1 cellular context compared by ENCODE assay signal in the genomic region with DNA sequence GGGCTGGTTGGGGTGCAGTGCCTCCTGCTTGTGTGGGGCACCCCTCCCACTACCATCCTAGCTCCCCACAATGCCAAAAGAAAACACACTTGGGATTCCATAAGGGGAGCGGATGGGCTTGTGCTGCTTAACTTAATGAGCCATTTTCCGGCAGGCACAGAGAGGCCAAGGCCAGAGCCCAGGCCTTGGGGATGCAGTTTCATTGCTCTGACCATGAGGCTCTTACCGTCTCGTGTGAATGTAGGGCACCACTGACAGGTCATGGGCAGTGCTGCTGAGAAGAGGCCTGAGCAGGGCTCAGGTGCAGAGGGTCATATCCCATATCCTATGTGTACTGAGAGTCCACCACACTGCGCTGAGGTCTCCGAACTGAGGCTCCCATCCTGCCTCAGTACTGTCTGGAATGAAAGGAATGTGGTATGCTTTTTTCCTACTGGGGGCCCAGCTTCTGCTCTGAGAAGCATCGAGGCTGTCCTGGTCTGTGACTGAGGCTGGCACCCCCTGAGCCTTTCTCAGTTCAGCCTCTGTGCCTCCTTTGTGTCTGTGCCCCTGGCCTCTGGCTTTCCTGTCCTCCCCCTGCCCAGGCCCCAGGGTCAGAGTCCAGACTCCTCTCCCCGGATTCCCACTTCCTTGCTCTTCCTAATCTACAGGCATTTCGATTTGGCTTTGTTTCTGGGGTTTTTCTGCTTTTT.
TF ChIP-seq lines count a peak whose summit lies in the region.

No MANE protein-coding gene starts in this region.

TF ChIP-seq in HepG2, 621 proteins besides CTCF, POLR2A, EP300 and RAD21 (continued from another document and continues in another):
- TF ChIP-seq, protein P1, sequence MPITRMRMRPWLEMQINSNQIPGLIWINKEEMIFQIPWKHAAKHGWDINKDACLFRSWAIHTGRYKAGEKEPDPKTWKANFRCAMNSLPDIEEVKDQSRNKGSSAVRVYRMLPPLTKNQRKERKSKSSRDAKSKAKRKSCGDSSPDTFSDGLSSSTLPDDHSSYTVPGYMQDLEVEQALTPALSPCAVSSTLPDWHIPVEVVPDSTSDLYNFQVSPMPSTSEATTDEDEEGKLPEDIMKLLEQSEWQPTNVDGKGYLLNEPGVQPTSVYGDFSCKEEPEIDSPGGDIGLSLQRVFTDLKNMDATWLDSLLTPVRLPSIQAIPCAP (CRISPR knock-in tag; IDR thresholded peaks at IDR 0.05; ENCODE audit: low read depth): no peak
- TF ChIP-seq, protein P2, sequence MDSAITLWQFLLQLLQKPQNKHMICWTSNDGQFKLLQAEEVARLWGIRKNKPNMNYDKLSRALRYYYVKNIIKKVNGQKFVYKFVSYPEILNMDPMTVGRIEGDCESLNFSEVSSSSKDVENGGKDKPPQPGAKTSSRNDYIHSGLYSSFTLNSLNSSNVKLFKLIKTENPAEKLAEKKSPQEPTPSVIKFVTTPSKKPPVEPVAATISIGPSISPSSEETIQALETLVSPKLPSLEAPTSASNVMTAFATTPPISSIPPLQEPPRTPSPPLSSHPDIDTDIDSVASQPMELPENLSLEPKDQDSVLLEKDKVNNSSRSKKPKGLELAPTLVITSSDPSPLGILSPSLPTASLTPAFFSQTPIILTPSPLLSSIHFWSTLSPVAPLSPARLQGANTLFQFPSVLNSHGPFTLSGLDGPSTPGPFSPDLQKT (CRISPR knock-in tag; IDR thresholded peaks at IDR 0.05; ENCODE audit: borderline replicate concordance): no peak
- TF ChIP-seq, protein P3, sequence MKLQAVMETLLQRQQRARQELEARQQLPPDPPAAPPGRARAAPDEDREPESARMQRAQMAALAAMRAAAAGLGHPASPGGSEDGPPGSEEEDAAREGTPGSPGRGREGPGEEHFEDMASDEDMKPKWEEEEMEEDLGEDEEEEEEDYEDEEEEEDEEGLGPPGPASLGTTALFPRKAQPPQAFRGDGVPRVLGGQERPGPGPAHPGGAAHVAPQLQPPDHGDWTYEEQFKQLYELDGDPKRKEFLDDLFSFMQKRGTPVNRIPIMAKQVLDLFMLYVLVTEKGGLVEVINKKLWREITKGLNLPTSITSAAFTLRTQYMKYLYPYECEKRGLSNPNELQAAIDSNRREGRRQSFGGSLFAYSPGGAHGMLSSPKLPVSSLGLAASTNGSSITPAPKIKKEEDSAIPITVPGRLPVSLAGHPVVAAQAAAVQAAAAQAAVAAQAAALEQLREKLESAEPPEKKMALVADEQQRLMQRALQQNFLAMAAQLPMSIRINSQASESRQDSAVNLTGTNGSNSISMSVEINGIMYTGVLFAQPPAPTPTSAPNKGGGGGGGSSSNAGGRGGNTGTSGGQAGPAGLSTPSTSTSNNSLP (IDR thresholded peaks at IDR 0.05; ENCODE audit: low read depth, low read length): no peak
- TF ChIP-seq ZNF737 (CRISPR knock-in tag; IDR thresholded peaks at IDR 0.05; ENCODE audit: borderline replicate concordance): no peak
- TF ChIP-seq ETV6 (CRISPR knock-in tag; conservative IDR thresholded peaks at IDR 0.05): no peak
- TF ChIP-seq ISX (CRISPR knock-in tag; conservative IDR thresholded peaks at IDR 0.05): no peak
- no peak; the same call in 1 of the 2 replicates for TF ChIP-seq ZNF260 (CRISPR knock-in tag; IDR thresholded peaks at IDR 0.05; ENCODE audit: borderline replicate concordance, low read depth)
- no peak for TF ChIP-seq TSC22D2 (CRISPR knock-in tag; IDR thresholded peaks at IDR 0.05; ENCODE audit: borderline replicate concordance)
- peak; percentile 70 for TF ChIP-seq BCL6 (CRISPR knock-in tag; IDR thresholded peaks at IDR 0.05)
- TF ChIP-seq ZC3H13 (CRISPR knock-in tag; IDR thresholded peaks at IDR 0.05): no peak
- TF ChIP-seq SP1 (IDR thresholded peaks at IDR 0.05): no peak
- no peak; the same call in 1 of the 2 replicates for TF ChIP-seq SP1 (CRISPR knock-in tag; IDR thresholded peaks at IDR 0.05)
- TF ChIP-seq, protein P4, sequence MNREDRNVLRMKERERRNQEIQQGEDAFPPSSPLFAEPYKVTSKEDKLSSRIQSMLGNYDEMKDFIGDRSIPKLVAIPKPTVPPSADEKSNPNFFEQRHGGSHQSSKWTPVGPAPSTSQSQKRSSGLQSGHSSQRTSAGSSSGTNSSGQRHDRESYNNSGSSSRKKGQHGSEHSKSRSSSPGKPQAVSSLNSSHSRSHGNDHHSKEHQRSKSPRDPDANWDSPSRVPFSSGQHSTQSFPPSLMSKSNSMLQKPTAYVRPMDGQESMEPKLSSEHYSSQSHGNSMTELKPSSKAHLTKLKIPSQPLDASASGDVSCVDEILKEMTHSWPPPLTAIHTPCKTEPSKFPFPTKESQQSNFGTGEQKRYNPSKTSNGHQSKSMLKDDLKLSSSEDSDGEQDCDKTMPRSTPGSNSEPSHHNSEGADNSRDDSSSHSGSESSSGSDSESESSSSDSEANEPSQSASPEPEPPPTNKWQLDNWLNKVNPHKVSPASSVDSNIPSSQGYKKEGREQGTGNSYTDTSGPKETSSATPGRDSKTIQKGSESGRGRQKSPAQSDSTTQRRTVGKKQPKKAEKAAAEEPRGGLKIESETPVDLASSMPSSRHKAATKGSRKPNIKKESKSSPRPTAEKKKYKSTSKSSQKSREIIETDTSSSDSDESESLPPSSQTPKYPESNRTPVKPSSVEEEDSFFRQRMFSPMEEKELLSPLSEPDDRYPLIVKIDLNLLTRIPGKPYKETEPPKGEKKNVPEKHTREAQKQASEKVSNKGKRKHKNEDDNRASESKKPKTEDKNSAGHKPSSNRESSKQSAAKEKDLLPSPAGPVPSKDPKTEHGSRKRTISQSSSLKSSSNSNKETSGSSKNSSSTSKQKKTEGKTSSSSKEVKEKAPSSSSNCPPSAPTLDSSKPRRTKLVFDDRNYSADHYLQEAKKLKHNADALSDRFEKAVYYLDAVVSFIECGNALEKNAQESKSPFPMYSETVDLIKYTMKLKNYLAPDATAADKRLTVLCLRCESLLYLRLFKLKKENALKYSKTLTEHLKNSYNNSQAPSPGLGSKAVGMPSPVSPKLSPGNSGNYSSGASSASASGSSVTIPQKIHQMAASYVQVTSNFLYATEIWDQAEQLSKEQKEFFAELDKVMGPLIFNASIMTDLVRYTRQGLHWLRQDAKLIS (CRISPR knock-in tag; IDR thresholded peaks at IDR 0.05): 0 out of 2 replicates have a peak, but pooled peaks have one; percentile 65
- TF ChIP-seq, protein P5, sequence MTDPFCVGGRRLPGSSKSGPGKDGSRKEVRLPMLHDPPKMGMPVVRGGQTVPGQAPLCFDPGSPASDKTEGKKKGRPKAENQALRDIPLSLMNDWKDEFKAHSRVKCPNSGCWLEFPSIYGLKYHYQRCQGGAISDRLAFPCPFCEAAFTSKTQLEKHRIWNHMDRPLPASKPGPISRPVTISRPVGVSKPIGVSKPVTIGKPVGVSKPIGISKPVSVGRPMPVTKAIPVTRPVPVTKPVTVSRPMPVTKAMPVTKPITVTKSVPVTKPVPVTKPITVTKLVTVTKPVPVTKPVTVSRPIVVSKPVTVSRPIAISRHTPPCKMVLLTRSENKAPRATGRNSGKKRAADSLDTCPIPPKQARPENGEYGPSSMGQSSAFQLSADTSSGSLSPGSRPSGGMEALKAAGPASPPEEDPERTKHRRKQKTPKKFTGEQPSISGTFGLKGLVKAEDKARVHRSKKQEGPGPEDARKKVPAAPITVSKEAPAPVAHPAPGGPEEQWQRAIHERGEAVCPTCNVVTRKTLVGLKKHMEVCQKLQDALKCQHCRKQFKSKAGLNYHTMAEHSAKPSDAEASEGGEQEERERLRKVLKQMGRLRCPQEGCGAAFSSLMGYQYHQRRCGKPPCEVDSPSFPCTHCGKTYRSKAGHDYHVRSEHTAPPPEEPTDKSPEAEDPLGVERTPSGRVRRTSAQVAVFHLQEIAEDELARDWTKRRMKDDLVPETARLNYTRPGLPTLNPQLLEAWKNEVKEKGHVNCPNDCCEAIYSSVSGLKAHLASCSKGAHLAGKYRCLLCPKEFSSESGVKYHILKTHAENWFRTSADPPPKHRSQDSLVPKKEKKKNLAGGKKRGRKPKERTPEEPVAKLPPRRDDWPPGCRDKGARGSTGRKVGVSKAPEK (CRISPR knock-in tag; IDR thresholded peaks at IDR 0.05; ENCODE audit: borderline replicate concordance): peak; percentile 67; the same call in 1 of the 2 replicates
- TF ChIP-seq ZNF354B (CRISPR knock-in tag; IDR thresholded peaks at IDR 0.05): no peak
- no peak for TF ChIP-seq ZNF674 (CRISPR knock-in tag; IDR thresholded peaks at IDR 0.05; ENCODE audit: low read depth)
- TF ChIP-seq SRSF4 (IDR thresholded peaks at IDR 0.05; ENCODE audit: low read depth, low read length, poor library complexity, severe bottlenecking): no peak
- TF ChIP-seq PAF1 (CRISPR knock-in tag; IDR thresholded peaks at IDR 0.05): no peak
- no peak for TF ChIP-seq ZNF253 (CRISPR knock-in tag; IDR thresholded peaks at IDR 0.05; ENCODE audit: borderline replicate concordance)
- no peak for TF ChIP-seq RARG (CRISPR knock-in tag; IDR thresholded peaks at IDR 0.05; ENCODE audit: low read depth)
- peak; percentile 85 for TF ChIP-seq WIZ (CRISPR knock-in tag; IDR thresholded peaks at IDR 0.05)
- peak; percentile 47; the same call in 1 of the 2 replicates for TF ChIP-seq IRF2 (CRISPR knock-in tag; IDR thresholded peaks at IDR 0.05)
- TF ChIP-seq ZNF33B (CRISPR knock-in tag; IDR thresholded peaks at IDR 0.05): 0 out of 2 replicates have a peak, but pooled peaks have one; percentile 77
- peak; percentile 82 for TF ChIP-seq RXRA (CRISPR knock-in tag; IDR thresholded peaks at IDR 0.05)
- peak; percentile 43; the same call in 1 of the 2 replicates for TF ChIP-seq ZNF776 (CRISPR knock-in tag; IDR thresholded peaks at IDR 0.05)
- no peak for TF ChIP-seq ATAD3A (CRISPR knock-in tag; IDR thresholded peaks at IDR 0.05)
- TF ChIP-seq EZH2 (conservative IDR thresholded peaks at IDR 0.05; ENCODE audit: low read depth, low read length): no peak
- TF ChIP-seq, protein P6, sequence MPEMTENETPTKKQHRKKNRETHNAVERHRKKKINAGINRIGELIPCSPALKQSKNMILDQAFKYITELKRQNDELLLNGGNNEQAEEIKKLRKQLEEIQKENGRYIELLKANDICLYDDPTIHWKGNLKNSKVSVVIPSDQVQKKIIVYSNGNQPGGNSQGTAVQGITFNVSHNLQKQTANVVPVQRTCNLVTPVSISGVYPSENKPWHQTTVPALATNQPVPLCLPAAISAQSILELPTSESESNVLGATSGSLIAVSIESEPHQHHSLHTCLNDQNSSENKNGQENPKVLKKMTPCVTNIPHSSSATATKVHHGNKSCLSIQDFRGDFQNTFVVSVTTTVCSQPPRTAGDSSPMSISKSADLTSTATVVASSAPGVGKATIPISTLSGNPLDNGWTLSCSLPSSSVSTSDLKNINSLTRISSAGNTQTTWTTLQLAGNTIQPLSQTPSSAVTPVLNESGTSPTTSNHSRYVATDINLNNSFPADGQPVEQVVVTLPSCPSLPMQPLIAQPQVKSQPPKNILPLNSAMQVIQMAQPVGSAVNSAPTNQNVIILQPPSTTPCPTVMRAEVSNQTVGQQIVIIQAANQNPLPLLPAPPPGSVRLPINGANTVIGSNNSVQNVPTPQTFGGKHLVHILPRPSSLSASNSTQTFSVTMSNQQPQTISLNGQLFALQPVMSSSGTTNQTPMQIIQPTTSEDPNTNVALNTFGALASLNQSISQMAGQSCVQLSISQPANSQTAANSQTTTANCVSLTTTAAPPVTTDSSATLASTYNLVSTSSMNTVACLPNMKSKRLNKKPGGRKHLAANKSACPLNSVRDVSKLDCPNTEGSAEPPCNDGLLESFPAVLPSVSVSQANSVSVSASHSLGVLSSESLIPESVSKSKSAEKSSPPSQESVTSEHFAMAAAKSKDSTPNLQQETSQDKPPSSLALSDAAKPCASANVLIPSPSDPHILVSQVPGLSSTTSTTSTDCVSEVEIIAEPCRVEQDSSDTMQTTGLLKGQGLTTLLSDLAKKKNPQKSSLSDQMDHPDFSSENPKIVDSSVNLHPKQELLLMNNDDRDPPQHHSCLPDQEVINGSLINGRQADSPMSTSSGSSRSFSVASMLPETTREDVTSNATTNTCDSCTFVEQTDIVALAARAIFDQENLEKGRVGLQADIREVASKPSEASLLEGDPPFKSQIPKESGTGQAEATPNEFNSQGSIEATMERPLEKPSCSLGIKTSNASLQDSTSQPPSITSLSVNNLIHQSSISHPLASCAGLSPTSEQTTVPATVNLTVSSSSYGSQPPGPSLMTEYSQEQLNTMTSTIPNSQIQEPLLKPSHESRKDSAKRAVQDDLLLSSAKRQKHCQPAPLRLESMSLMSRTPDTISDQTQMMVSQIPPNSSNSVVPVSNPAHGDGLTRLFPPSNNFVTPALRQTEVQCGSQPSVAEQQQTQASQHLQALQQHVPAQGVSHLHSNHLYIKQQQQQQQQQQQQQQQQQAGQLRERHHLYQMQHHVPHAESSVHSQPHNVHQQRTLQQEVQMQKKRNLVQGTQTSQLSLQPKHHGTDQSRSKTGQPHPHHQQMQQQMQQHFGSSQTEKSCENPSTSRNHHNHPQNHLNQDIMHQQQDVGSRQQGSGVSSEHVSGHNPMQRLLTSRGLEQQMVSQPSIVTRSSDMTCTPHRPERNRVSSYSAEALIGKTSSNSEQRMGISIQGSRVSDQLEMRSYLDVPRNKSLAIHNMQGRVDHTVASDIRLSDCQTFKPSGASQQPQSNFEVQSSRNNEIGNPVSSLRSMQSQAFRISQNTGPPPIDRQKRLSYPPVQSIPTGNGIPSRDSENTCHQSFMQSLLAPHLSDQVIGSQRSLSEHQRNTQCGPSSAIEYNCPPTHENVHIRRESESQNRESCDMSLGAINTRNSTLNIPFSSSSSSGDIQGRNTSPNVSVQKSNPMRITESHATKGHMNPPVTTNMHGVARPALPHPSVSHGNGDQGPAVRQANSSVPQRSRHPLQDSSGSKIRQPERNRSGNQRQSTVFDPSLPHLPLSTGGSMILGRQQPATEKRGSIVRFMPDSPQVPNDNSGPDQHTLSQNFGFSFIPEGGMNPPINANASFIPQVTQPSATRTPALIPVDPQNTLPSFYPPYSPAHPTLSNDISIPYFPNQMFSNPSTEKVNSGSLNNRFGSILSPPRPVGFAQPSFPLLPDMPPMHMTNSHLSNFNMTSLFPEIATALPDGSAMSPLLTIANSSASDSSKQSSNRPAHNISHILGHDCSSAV (CRISPR knock-in tag; IDR thresholded peaks at IDR 0.05; ENCODE audit: borderline replicate concordance): no peak
- TF ChIP-seq ZNF317 (CRISPR knock-in tag; IDR thresholded peaks at IDR 0.05): peak; percentile 32; the same call in 1 of the 2 replicates
- no peak for TF ChIP-seq ZNF775 (CRISPR knock-in tag; IDR thresholded peaks at IDR 0.05; ENCODE audit: borderline replicate concordance)
- TF ChIP-seq NFIB (CRISPR knock-in tag; IDR thresholded peaks at IDR 0.05; ENCODE audit: borderline replicate concordance): no peak
- no peak for TF ChIP-seq POLR2AphosphoS2 (IDR thresholded peaks at IDR 0.05; ENCODE audit: low read depth, low read length)
- no peak for TF ChIP-seq SETDB1 (CRISPR knock-in tag; IDR thresholded peaks at IDR 0.05; ENCODE audit: borderline replicate concordance)
- TF ChIP-seq, protein P7, sequence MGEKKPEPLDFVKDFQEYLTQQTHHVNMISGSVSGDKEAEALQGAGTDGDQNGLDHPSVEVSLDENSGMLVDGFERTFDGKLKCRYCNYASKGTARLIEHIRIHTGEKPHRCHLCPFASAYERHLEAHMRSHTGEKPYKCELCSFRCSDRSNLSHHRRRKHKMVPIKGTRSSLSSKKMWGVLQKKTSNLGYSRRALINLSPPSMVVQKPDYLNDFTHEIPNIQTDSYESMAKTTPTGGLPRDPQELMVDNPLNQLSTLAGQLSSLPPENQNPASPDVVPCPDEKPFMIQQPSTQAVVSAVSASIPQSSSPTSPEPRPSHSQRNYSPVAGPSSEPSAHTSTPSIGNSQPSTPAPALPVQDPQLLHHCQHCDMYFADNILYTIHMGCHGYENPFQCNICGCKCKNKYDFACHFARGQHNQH (CRISPR knock-in tag; IDR thresholded peaks at IDR 0.05): 0 out of 2 replicates have a peak, but pooled peaks have one; percentile 74
- no peak for TF ChIP-seq ZNF10 (CRISPR knock-in tag; IDR thresholded peaks at IDR 0.05; ENCODE audit: borderline replicate concordance, low read depth)
- no peak for TF ChIP-seq NCOA5 (CRISPR knock-in tag; IDR thresholded peaks at IDR 0.05)
- no peak for TF ChIP-seq ZNF235 (CRISPR knock-in tag; IDR thresholded peaks at IDR 0.05; ENCODE audit: borderline replicate concordance)
- no peak for TF ChIP-seq ATF1 (CRISPR knock-in tag; IDR thresholded peaks at IDR 0.05)
- no peak for TF ChIP-seq ZNF570 (CRISPR knock-in tag; IDR thresholded peaks at IDR 0.05; ENCODE audit: borderline replicate concordance)
- no peak for TF ChIP-seq ZIK1 (CRISPR knock-in tag; IDR thresholded peaks at IDR 0.05; ENCODE audit: borderline replicate concordance, low read depth)
- no peak for TF ChIP-seq ZNF451 (CRISPR knock-in tag; IDR thresholded peaks at IDR 0.05)
